Comparison of ENCODE assay signal across 25 cellular contexts in the genomic region with DNA sequence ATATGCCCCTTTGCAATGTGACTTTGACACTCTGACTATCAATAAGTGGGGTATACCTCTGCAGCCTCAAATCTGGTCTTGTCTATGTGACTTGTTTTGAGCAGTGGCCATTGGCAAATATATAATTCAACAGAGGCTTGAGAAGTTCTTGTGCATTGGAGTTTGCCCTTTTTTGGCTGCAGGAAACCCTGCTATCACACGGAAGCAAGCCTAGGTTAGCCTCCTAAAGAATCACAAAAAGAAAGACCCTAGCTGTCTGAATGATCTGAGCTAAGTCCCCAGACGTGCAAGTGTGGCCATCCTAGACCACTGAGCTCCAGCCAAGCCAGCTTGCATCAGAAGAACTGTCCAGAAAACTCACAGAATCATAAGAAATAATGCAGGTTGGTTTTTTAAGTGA.
DNase-seq lines count a peak whose midpoint lies in the region; ATAC-seq and FAIRE-seq lines count a peak whose summit lies in the region.
"Had no signal": no experiment of that assay in that cellular context is flagged by ENCODE, and none has a peak within 500 bp of the region (broad histone marks: within the 10 kb centered on the region; RNA-seq: fewer than 3 reads in every experiment).

No MANE protein-coding gene starts in this region.

- H3K27me3 Mint-ChIP-seq in activated naive CD4-positive, alpha-beta T cell treated with anti-CD3 and anti-CD28 coated beads, Interleukin-2, amount 10 ng/mL, durations not matched to agents 7 days and 5 days, result no peaks in the 10 kb centered on the region
- no peaks in the 10 kb centered on the region for H3K27me3 Mint-ChIP-seq in T-helper 2 cell treated with Interferon-gamma antibody and Interleukin-4, amounts not matched to agents 5 μg/mL and 100 μg/mL, for 36 hours (ENCODE audit: low read depth)
- H3K27me3 Mint-ChIP-seq in activated naive CD8-positive, alpha-beta T cell treated with anti-CD3 and anti-CD28 coated beads, Interleukin-2, amount 50 U/mL, for 24 hours, result no peaks in the 10 kb centered on the region
- H3K27me3 Mint-ChIP-seq: dendritic cell treated with granulocyte-macrophage colony-stimulating factor and Interleukin-4, amounts not matched to agents 40 ng/mL and 50 ng/mL, for 4 days had no signal

- DNase-seq in activated naive CD4-positive, alpha-beta T cell treated with anti-CD3 and anti-CD28 coated beads, Interleukin-2, amount 10 ng/mL, durations not matched to agents 7 days and 5 days, result no peak
- DNase-seq in activated naive CD4-positive, alpha-beta T cell (lab: John Stamatoyannopoulos, UW), result no peak
- no peak for DNase-seq in T-helper 2 cell treated with Interferon-gamma antibody and Interleukin-4, amounts not matched to agents 5 μg/mL and 100 μg/mL, for 36 hours (ENCODE audit: low spot score)
- no peak for DNase-seq in activated naive CD8-positive, alpha-beta T cell treated with anti-CD3 and anti-CD28 coated beads, Interleukin-2, amount 50 U/mL, for 24 hours
- DNase-seq in urothelium cell line (ENCODE audit: low spot score) (no peak), GOT3 (lab: John Stamatoyannopoulos, UW) (no peak)
- DNase-seq: activated gamma-delta T cell treated with Interleukin-2 at 50 U/mL for 16 hours; caudate nucleus; gastrocnemius medialis; KBM-7; mucosa of descending colon; NCI-H1105 treated with DMSO at 0.1 percent for 48 hours; NCI-H2029; NCI-H2227 treated with DMSO at 0.1 percent for 48 hours; NCI-H748 treated with DMSO at 0.1 percent for 48 hours; nephron progenitor cell; ovary; SJCRH30; stimulated activated CD4-positive, alpha-beta T cell treated with anti-CD3 and anti-CD28 coated beads, Interleukin-1b, Interleukin-23, amount 100 ng/mL, for 48 hours; stimulated activated CD8-positive, alpha-beta memory T cell treated with anti-CD3 and anti-CD28 coated beads, Interleukin-4, amount 100 ng/mL, for 48 hours had no signal

- H3K4me1 Mint-ChIP-seq in activated naive CD4-positive, alpha-beta T cell treated with anti-CD3 and anti-CD28 coated beads, Interleukin-2, amount 10 ng/mL, durations not matched to agents 7 days and 5 days, result peaks cover 44% of the 10 kb centered on the region
- H3K4me1 Mint-ChIP-seq in T-helper 2 cell treated with Interferon-gamma antibody and Interleukin-4, amounts not matched to agents 5 μg/mL and 100 μg/mL, for 36 hours (ENCODE audit: low read depth), result peaks cover 42% of the 10 kb centered on the region
- H3K4me1 Mint-ChIP-seq in activated naive CD8-positive, alpha-beta T cell treated with anti-CD3 and anti-CD28 coated beads, Interleukin-2, amount 50 U/mL, for 24 hours, result peaks cover 28% of the 10 kb centered on the region

- peak; percentile 62 for FAIRE-seq in urothelium cell line (lab: Jason Lieb, UNC)
- FAIRE-seq: D721Med, TTC549 had no signal

- no peaks in the 10 kb centered on the region for H3K9me3 Mint-ChIP-seq in activated naive CD4-positive, alpha-beta T cell treated with anti-CD3 and anti-CD28 coated beads, Interleukin-2, amount 10 ng/mL, durations not matched to agents 7 days and 5 days
- peaks cover 2% of the 10 kb centered on the region for H3K9me3 Mint-ChIP-seq in T-helper 2 cell treated with Interferon-gamma antibody and Interleukin-4, amounts not matched to agents 5 μg/mL and 100 μg/mL, for 36 hours
- H3K9me3 Mint-ChIP-seq in activated naive CD8-positive, alpha-beta T cell treated with anti-CD3 and anti-CD28 coated beads, Interleukin-2, amount 50 U/mL, for 24 hours, result no peaks in the 10 kb centered on the region
- H3K9me3 Mint-ChIP-seq: dendritic cell treated with granulocyte-macrophage colony-stimulating factor and Interleukin-4, amounts not matched to agents 40 ng/mL and 50 ng/mL, for 4 days; type B pancreatic cell had no signal

- peak overlapping the region; percentile 43 for H3K27ac Mint-ChIP-seq in activated naive CD4-positive, alpha-beta T cell treated with anti-CD3 and anti-CD28 coated beads, Interleukin-2, amount 10 ng/mL, durations not matched to agents 7 days and 5 days
- peak overlapping the region; percentile 67 for H3K27ac Mint-ChIP-seq in T-helper 2 cell treated with Interferon-gamma antibody and Interleukin-4, amounts not matched to agents 5 μg/mL and 100 μg/mL, for 36 hours
- no peak overlapping the region for H3K27ac Mint-ChIP-seq in activated naive CD8-positive, alpha-beta T cell treated with anti-CD3 and anti-CD28 coated beads, Interleukin-2, amount 50 U/mL, for 24 hours
- H3K27ac Mint-ChIP-seq: dendritic cell treated with granulocyte-macrophage colony-stimulating factor and Interleukin-4, amounts not matched to agents 40 ng/mL and 50 ng/mL, for 4 days; nephron progenitor cell; type B pancreatic cell had no signal

- H3K4me3 Mint-ChIP-seq in activated naive CD4-positive, alpha-beta T cell treated with anti-CD3 and anti-CD28 coated beads, Interleukin-2, amount 10 ng/mL, durations not matched to agents 7 days and 5 days, result peak overlapping the region; percentile 73
- peak overlapping the region; percentile 85 for H3K4me3 Mint-ChIP-seq in T-helper 2 cell treated with Interferon-gamma antibody and Interleukin-4, amounts not matched to agents 5 μg/mL and 100 μg/mL, for 36 hours
- peak overlapping the region; percentile 58 for H3K4me3 Mint-ChIP-seq in activated naive CD8-positive, alpha-beta T cell treated with anti-CD3 and anti-CD28 coated beads, Interleukin-2, amount 50 U/mL, for 24 hours
- H3K4me3 Mint-ChIP-seq: dendritic cell treated with granulocyte-macrophage colony-stimulating factor and Interleukin-4, amounts not matched to agents 40 ng/mL and 50 ng/mL, for 4 days; nephron progenitor cell; type B pancreatic cell had no signal

- CTCF ChIA-PET in activated naive CD4-positive, alpha-beta T cell treated with anti-CD3 and anti-CD28 coated beads, Interleukin-2, amount 10 ng/mL, durations not matched to agents 7 days and 5 days (lab: Charles Lee), result interaction anchor here (0.9 to 3.2 kb wide), 4 partner anchors 9 to 84 kb away, joined by 3 to 13 read pairs (median 5); no protein-coding TSS in a partner anchor

- ATAC-seq in activated naive CD8-positive, alpha-beta T cell treated with anti-CD3 and anti-CD28 coated beads, Interleukin-2, amount 50 U/mL, for 24 hours, result no peak
- no peak for ATAC-seq in GM18520 (IDR thresholded peaks at IDR 0.05; ENCODE audit: unreplicated experiment)
- ATAC-seq: gastrocnemius medialis, mucosa of descending colon had no signal

- H3K36me3 Mint-ChIP-seq in activated naive CD4-positive, alpha-beta T cell treated with anti-CD3 and anti-CD28 coated beads, Interleukin-2, amount 10 ng/mL, durations not matched to agents 7 days and 5 days, result peaks cover 3% of the 10 kb centered on the region
- peaks cover 3% of the 10 kb centered on the region for H3K36me3 Mint-ChIP-seq in T-helper 2 cell treated with Interferon-gamma antibody and Interleukin-4, amounts not matched to agents 5 μg/mL and 100 μg/mL, for 36 hours (ENCODE audit: low read depth)
- H3K36me3 Mint-ChIP-seq in activated naive CD8-positive, alpha-beta T cell treated with anti-CD3 and anti-CD28 coated beads, Interleukin-2, amount 50 U/mL, for 24 hours (ENCODE audit: low read depth), result no peaks in the 10 kb centered on the region
- H3K36me3 Mint-ChIP-seq: type B pancreatic cell had no signal
